In genomic region chr2:46915811-46916630, GRCh38 we compare ENCODE assay signal across 1 cellular context.
TF ChIP-seq lines count a peak whose summit lies in the region.

No MANE protein-coding gene starts in this region.

TF ChIP-seq in WTC11, 78 proteins besides CTCF, POLR2A, EP300 and RAD21 (continued from another document):
- no peak for TF ChIP-seq PRRX2 (CRISPR knock-in tag; IDR thresholded peaks at IDR 0.05)
- peak; percentile 92 for TF ChIP-seq GABPB1 (CRISPR knock-in tag; IDR thresholded peaks at IDR 0.05)
- 0 out of 2 replicates have a peak, but pooled peaks have one; percentile 65 for TF ChIP-seq CBFB (CRISPR knock-in tag; IDR thresholded peaks at IDR 0.05; ENCODE audit: low read depth)
- TF ChIP-seq SP1 (CRISPR knock-in tag; conservative IDR thresholded peaks at IDR 0.05), result peak; percentile 31; the same call in 1 of the 2 replicates
- TF ChIP-seq, protein P1, sequence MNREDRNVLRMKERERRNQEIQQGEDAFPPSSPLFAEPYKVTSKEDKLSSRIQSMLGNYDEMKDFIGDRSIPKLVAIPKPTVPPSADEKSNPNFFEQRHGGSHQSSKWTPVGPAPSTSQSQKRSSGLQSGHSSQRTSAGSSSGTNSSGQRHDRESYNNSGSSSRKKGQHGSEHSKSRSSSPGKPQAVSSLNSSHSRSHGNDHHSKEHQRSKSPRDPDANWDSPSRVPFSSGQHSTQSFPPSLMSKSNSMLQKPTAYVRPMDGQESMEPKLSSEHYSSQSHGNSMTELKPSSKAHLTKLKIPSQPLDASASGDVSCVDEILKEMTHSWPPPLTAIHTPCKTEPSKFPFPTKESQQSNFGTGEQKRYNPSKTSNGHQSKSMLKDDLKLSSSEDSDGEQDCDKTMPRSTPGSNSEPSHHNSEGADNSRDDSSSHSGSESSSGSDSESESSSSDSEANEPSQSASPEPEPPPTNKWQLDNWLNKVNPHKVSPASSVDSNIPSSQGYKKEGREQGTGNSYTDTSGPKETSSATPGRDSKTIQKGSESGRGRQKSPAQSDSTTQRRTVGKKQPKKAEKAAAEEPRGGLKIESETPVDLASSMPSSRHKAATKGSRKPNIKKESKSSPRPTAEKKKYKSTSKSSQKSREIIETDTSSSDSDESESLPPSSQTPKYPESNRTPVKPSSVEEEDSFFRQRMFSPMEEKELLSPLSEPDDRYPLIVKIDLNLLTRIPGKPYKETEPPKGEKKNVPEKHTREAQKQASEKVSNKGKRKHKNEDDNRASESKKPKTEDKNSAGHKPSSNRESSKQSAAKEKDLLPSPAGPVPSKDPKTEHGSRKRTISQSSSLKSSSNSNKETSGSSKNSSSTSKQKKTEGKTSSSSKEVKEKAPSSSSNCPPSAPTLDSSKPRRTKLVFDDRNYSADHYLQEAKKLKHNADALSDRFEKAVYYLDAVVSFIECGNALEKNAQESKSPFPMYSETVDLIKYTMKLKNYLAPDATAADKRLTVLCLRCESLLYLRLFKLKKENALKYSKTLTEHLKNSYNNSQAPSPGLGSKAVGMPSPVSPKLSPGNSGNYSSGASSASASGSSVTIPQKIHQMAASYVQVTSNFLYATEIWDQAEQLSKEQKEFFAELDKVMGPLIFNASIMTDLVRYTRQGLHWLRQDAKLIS (CRISPR knock-in tag; IDR thresholded peaks at IDR 0.05; ENCODE audit: borderline replicate concordance), result no peak
- TF ChIP-seq JUN (CRISPR knock-in tag; IDR thresholded peaks at IDR 0.05), result 0 out of 2 replicates have a peak, but pooled peaks have one; percentile 37
- TF ChIP-seq NR2C2 (CRISPR knock-in tag; IDR thresholded peaks at IDR 0.05), result no peak
- TF ChIP-seq CREM (CRISPR knock-in tag; IDR thresholded peaks at IDR 0.05), result peak; percentile 80
- 0 out of 2 replicates have a peak, but pooled peaks have one; percentile 38 for TF ChIP-seq ATF1 (CRISPR knock-in tag; IDR thresholded peaks at IDR 0.05)
- TF ChIP-seq FOXP4 (CRISPR knock-in tag; IDR thresholded peaks at IDR 0.05), result 0 out of 2 replicates have a peak, but pooled peaks have one; percentile 38
- no peak for TF ChIP-seq SMAD4 (CRISPR knock-in tag; IDR thresholded peaks at IDR 0.05)
- peak; percentile 59; the same call in 1 of the 2 replicates for TF ChIP-seq FOXK1 (CRISPR knock-in tag; IDR thresholded peaks at IDR 0.05)
